Comparison of ENCODE assay signal across 15 cellular contexts in the genomic region with DNA sequence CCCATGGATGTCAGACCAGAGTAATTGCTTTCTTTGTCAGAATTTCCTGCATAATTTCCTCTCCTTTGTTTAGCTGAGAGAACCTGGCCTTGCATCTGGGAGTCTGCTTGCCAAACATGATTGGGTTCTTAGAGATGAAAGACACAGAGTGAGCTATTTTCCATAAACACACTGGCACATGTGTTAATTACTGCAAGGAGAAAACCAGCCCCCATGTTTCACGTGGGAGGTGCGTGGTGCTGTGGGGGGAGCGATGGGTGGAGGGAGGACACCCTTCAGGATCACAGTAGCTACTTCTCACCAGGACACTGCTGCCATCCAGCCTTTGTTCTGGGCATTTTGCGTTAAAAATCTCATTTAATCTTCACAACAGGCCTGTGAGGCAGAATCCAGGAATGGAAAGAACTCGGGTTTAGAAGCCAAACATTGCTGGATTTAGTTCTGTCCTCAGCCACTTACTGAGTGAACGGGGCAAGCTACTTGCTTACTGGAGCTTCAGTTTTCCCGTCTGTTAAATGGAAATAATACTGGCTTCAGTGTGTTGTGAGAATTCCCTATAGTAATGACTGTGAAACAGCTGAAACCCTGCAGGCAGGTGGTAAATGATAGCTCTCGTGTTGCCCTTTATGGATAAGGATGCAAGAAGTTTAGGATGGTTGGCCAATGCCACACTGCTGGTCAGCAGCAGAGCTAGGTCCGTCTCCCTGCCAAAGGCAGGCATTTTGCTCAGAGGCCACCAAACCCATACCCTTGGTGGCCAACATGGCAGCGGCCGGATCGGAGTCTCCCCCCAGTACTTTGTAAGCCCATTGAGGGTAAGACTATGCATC.
DNase-seq lines count a peak whose midpoint lies in the region; ATAC-seq and TF ChIP-seq lines count a peak whose summit lies in the region.
"Had no signal": no experiment of that assay in that cellular context is flagged by ENCODE, and none has a peak within 500 bp of the region (broad histone marks: within the 10 kb centered on the region; RNA-seq: fewer than 3 reads in every experiment).

No MANE protein-coding gene starts in this region.

- H3K27ac ChIP-seq in left ventricle myocardium inferior (replicated peaks) (no peak overlapping the region), uterus (peak overlapping the region; percentile 5 to 25)
- H3K27ac ChIP-seq: GM23248, hepatocyte had no signal

- H3K36me3 ChIP-seq in left ventricle myocardium inferior (no peaks in the 10 kb centered on the region), uterus (no peaks in the 10 kb centered on the region)
- H3K36me3 ChIP-seq: MG63 had no signal

- H3K4me1 ChIP-seq in left ventricle myocardium inferior (peaks cover 26% of the 10 kb centered on the region), uterus (no peaks in the 10 kb centered on the region)

- H3K9me3 ChIP-seq in left ventricle myocardium inferior (replicated peaks) (no peaks in the 10 kb centered on the region), uterus (no peaks in the 10 kb centered on the region)
- H3K9me3 ChIP-seq: MG63 had no signal

- no peak for TF ChIP-seq POLR2A in uterus (IDR thresholded peaks at IDR 0.05)

- H3K4me3 ChIP-seq in left ventricle myocardium inferior (no peak overlapping the region), uterus (no peak overlapping the region)
- H3K4me3 ChIP-seq: GM23248, hepatocyte, lung, MG63 had no signal

- no peak for DNase-seq in left cardiac atrium
- no peak for DNase-seq in left ventricle myocardium inferior
- peak; percentile 96 for DNase-seq in NCI-H748 treated with DMSO at 0.1 percent for 48 hours (lab: John Stamatoyannopoulos, UW)
- peak; percentile 86 for DNase-seq in glomerular endothelial cell (ENCODE audit: extremely low read depth, low read depth, low spot score)
- peak in 1 of 2 donors; percentile 62 for DNase-seq in uterus
- no peak for DNase-seq in stimulated activated naive CD4-positive, alpha-beta T cell treated with Interleukin-2 at 50 U/mL for 16 hours (lab: John Stamatoyannopoulos, UW)
- DNase-seq: activated CD4-positive, alpha-beta T cell treated with anti-CD3 and anti-CD28 coated beads for 1 hour; activated T-cell treated with anti-CD3 and anti-CD28 coated beads, Interleukin-2, amount 50 U/mL, for 1 hour; amniotic stem cell; GM23248; MG63 had no signal

- H3K27me3 ChIP-seq in left ventricle myocardium inferior (ENCODE audit: low read depth) (no peaks in the 10 kb centered on the region), uterus (no peaks in the 10 kb centered on the region)
- H3K27me3 ChIP-seq: hepatocyte, MG63 had no signal

- intact Hi-C loops in left cardiac atrium (cut with DNase I) (loop anchor here (10.0 kb wide), 2 partner anchors 102 to 232 kb away; a partner anchor contains a TSS), left ventricle myocardium inferior (cut with micrococcal nuclease) (no loop called here), uterus (cut with DNase I; ENCODE audit: low total_unique reads) (no loop called here)

- peak; percentile 28 to 50 for ATAC-seq in left cardiac atrium
- ATAC-seq in HG02642 (IDR thresholded peaks at IDR 0.05; ENCODE audit: poor library complexity, unreplicated experiment) = no peak
- no peak for ATAC-seq in HG02840 (IDR thresholded peaks at IDR 0.05; ENCODE audit: low FRiP score, unreplicated experiment)

- TF ChIP-seq CTCF in left ventricle myocardium inferior (IDR thresholded peaks at IDR 0.05; ENCODE audit: borderline replicate concordance) = no peak
- TF ChIP-seq CTCF in uterus (IDR thresholded peaks at IDR 0.05) = peak in 1 of 4 experiments; percentile 10

Comparison
In these comparisons a context has a peak if more than half of its experiments do, and no peak if none do; other contexts are left out.
1. intact Hi-C loops: an anchor here in left cardiac atrium (10.0 kb wide); none called in left ventricle myocardium inferior and uterus.
2. ATAC-seq: peak in left cardiac atrium (2 of 2); none in HG02642 (single experiment) and HG02840 (single experiment).
3. DNase-seq: peak in NCI-H748 treated with DMSO at 0.1 percent for 48 hours (single experiment) and glomerular endothelial cell (single experiment); none in left cardiac atrium (single experiment), left ventricle myocardium inferior (single experiment) and stimulated activated naive CD4-positive, alpha-beta T cell treated with Interleukin-2 at 50 U/mL for 16 hours (single experiment).